1 cellular context compared by ENCODE assay signal in genomic region chr6:234706-235372, GRCh38.
TF ChIP-seq lines count a peak whose summit lies in the region.

No MANE protein-coding gene starts in this region.

TF ChIP-seq in GM12878, 131 proteins besides CTCF, POLR2A, EP300 and RAD21 (continued from another document):
- TF ChIP-seq BCL3 (IDR thresholded peaks at IDR 0.05; ENCODE audit: borderline replicate concordance, insufficient read depth, low read depth, low read length, poor library complexity, severe bottlenecking) = no peak
- peak; percentile 67 for TF ChIP-seq PBX3 (IDR thresholded peaks at IDR 0.05; ENCODE audit: insufficient replicate concordance, low read depth, low read length)
- no peak for TF ChIP-seq TBL1XR1 (IDR thresholded peaks at IDR 0.05; ENCODE audit: low read depth, low read length)
- TF ChIP-seq PKNOX1 (IDR thresholded peaks at IDR 0.05) = peak; percentile 92
